In genomic region chr2:223386984-223387383, GRCh38 we compare ENCODE assay signal across 34 cellular contexts.
"Had no signal": no experiment of that assay in that cellular context is flagged by ENCODE, and none has a peak within 500 bp of the region (broad histone marks: within the 10 kb centered on the region; RNA-seq: fewer than 3 reads in every experiment).

No MANE protein-coding gene starts in this region.

- H3K4me3 ChIP-seq: MG63 had no signal

- DNase-seq: Karpas-422, Kasumi-1, MG63, MM.1S, MV-4-11, NCI-H1048, NCI-H1092, NCI-H1092 treated with DMSO at 0.1 percent for 48 hours, NCI-H1105, NCI-H1105 treated with DMSO at 0.1 percent for 48 hours, NCI-H1417, NCI-H1417 treated with DMSO at 0.1 percent for 48 hours, NCI-H1436, NCI-H1436 treated with DMSO at 0.1 percent for 48 hours, NCI-H146, NCI-H1694, NCI-H1694 treated with DMSO at 0.1 percent for 48 hours, NCI-H187, NCI-H187 treated with DMSO at 0.1 percent for 48 hours, NCI-H1930, NCI-H2029, NCI-H2029 treated with DMSO at 0.1 percent for 48 hours, NCI-H2081, NCI-H2081 treated with DMSO at 0.1 percent for 48 hours, NCI-H2107, NCI-H2171, NCI-H2171 treated with DMSO at 0.1 percent for 48 hours, NCI-H2227 treated with DMSO at 0.1 percent for 48 hours, NCI-H226, NCI-H345, NCI-H446, NCI-H446 treated with DMSO at 0.1 percent for 48 hours, NCI-H510A, NCI-H510A treated with DMSO at 0.1 percent for 48 hours had no signal

- H3K9me3 ChIP-seq: MG63 had no signal

- H3K27me3 ChIP-seq: MG63 had no signal

- H3K36me3 ChIP-seq: MG63 had no signal
